16 cellular contexts compared by ENCODE assay signal in the genomic region with DNA sequence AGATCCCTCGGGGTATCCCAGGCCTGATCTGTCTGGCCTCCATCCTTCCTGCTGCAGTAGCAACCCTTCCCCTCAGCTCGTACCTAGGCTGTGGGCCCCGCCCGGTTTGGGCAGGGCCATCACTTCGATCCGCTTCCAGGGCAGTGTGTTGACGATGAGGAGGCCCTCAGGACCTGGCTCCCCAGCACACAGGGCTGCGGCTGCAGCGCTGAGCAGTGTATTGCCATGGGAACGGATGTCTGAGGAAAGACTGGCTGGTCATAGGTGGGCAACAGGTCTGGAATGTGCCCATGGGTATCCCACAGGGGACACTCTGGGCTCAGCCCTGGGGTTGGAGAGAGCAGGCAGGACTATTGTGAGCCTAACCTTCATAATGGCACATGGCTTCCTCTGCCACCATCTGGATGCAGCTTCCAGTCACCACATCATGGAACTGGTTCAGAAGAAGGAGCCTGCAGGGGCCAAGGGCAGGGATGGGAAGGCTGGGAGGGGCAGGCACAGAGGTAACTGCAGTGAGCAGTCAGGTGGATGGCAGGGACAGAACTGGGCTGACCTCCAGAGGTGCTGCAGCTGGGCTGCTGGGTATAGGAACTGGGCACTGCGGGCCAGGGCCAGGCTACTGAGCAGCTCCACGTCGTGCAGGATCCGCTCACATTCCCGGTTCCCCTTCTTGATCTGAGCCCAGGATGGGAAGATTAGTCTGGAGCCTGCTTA. TPM values are rescaled to one million over a fixed set of nuclear protein-coding genes. Genes with fewer than 3 reads are reported as not detected.
DNase-seq lines count a peak whose midpoint lies in the region; ATAC-seq, FAIRE-seq and TF ChIP-seq lines count a peak whose summit lies in the region.
"Had no signal": no experiment of that assay in that cellular context is flagged by ENCODE, and none has a peak within 500 bp of the region (broad histone marks: within the 10 kb centered on the region; RNA-seq: fewer than 3 reads in every experiment).

No MANE protein-coding gene starts in this region.

- H3K4me1 Mint-ChIP-seq in activated T-cell treated with anti-CD3 and anti-CD28 coated beads, Interleukin-2, amount 50 U/mL, for 24 hours (ENCODE audit: low read depth) = no peaks in the 10 kb centered on the region
- no peaks in the 10 kb centered on the region for H3K4me1 Mint-ChIP-seq in immature natural killer cell
- H3K4me1 Mint-ChIP-seq: B cell had no signal

- H3K27me3 ChIP-seq in K562 (ENCODE audit: control insufficient read depth in 2 of 2, insufficient read depth in 2 of 2, low read length in 2 of 2) = no peaks in the 10 kb centered on the region; a peak in 1 of 5 replicates
- H3K27me3 ChIP-seq in colonic mucosa = no peaks in the 10 kb centered on the region
- H3K27me3 ChIP-seq in A673 (replicated peaks; ENCODE audit: insufficient read depth, low read depth, low read length, poor library complexity) = no peaks in the 10 kb centered on the region

- peak overlapping the region; percentile 26 for H3K27ac Mint-ChIP-seq in activated T-cell treated with anti-CD3 and anti-CD28 coated beads, Interleukin-2, amount 50 U/mL, for 24 hours
- H3K27ac Mint-ChIP-seq in immature natural killer cell = peak overlapping the region in 3 of 6 donors; percentile 54 to 80 (median 58)
- H3K27ac Mint-ChIP-seq: B cell; CD4-positive, alpha-beta T cell had no signal

- WGBS in K562 (ENCODE audit: insufficient coverage, low coverage, missing lambda C conversion rate) = 93% methylated on average over 15 of the region's 15 CpGs

- no peak for FAIRE-seq in K562 (lab: Jason Lieb, UNC)
- FAIRE-seq: GM12878 had no signal

- H3K36me3 ChIP-seq in K562 (ENCODE audit: control insufficient read depth, insufficient read depth, low read length) (peaks cover 80% of the 10 kb centered on the region; the same call in 2 of the 3 replicates), colonic mucosa (no peaks in the 10 kb centered on the region), A673 (ENCODE audit: insufficient read depth, low read length, poor library complexity, severe bottlenecking) (peaks cover 15% of the 10 kb centered on the region)

- H3K4me2 ChIP-seq in K562 (ENCODE audit: insufficient read depth, low read length) = no peak overlapping the region

- H3K9me3 Mint-ChIP-seq in activated T-cell treated with anti-CD3 and anti-CD28 coated beads, Interleukin-2, amount 50 U/mL, for 24 hours = no peaks in the 10 kb centered on the region
- H3K9me3 Mint-ChIP-seq in immature natural killer cell = no peaks in the 10 kb centered on the region
- H3K9me3 Mint-ChIP-seq: CD4-positive, alpha-beta T cell had no signal

- no peak for TF ChIP-seq POLR2A in K562 (conservative IDR thresholded peaks at IDR 0.05)

- H2AFZ ChIP-seq in K562 (ENCODE audit: low read depth, low read length) = no peak overlapping the region

- POLR2A ChIA-PET in K562 (lab: Yijun Ruan, JAX) (interaction anchor here (0.6 to 1.5 kb wide), 5 partner anchors 9 to 280 kb away, joined by 3 to 5 read pairs (median 4); a partner anchor contains a TSS), A673 (lab: Charles Lee; ENCODE audit: low non-redundant PET) (interaction anchor here (0.6 kb wide), 1 partner anchor 261 kb away, joined by 6 read pairs; no protein-coding TSS in a partner anchor)

- intact Hi-C loops in K562 (cut with micrococcal nuclease) = no loop called here
- intact Hi-C loops in colonic mucosa (cut with DNase I) = loop anchor here (10.0 kb wide), 1 partner anchor 285 kb away; a partner anchor contains a TSS
- intact Hi-C loops in A673 (cut with micrococcal nuclease; ENCODE audit: unreplicated experiment) = no loop called here

- no peaks in the 10 kb centered on the region for H3K79me2 ChIP-seq in K562 (ENCODE audit: control insufficient read depth, insufficient read depth, low read length)

- H3K27ac ChIP-seq in K562 (ENCODE audit: extremely low read depth, low read depth, low read length) (no peak overlapping the region), colonic mucosa (no peak overlapping the region), A673 (ENCODE audit: low read depth, low read length, poor library complexity, severe bottlenecking) (no peak overlapping the region)

- CTCF ChIA-PET in K562 (lab: Yijun Ruan, JAX; ENCODE audit: low intra/inter-chr PET ratio) = no interaction called here
- CTCF ChIA-PET in A673 (lab: Charles Lee) = no interaction called here

- no peak for ATAC-seq in K562
- ATAC-seq: GM12878 had no signal

- no peak overlapping the region for H3K4me3 Mint-ChIP-seq in activated T-cell treated with anti-CD3 and anti-CD28 coated beads, Interleukin-2, amount 50 U/mL, for 24 hours
- no peak overlapping the region for H3K4me3 Mint-ChIP-seq in immature natural killer cell
- H3K4me3 Mint-ChIP-seq: B cell; CD4-positive, alpha-beta T cell had no signal

- in situ Hi-C loops in K562 (cut with MboI) = no loop called here

- H3K9me3 ChIP-seq in K562 (replicated peaks; ENCODE audit: control insufficient read depth, insufficient read depth, low read depth, low read length) (no peaks in the 10 kb centered on the region), colonic mucosa (no peaks in the 10 kb centered on the region), A673 (ENCODE audit: low read depth, low read length, poor library complexity, severe bottlenecking) (no peaks in the 10 kb centered on the region)
- H3K9me3 ChIP-seq: HAP-1 had no signal

- TF ChIP-seq CTCF in K562 (IDR thresholded peaks at IDR 0.05 in 2 of 3, conservative IDR thresholded peaks at IDR 0.05 in 1 of 3; ENCODE audit: insufficient read depth in 2 of 3, low read depth in 1 of 3, low read length in 3 of 3) = no peak
- no peak for TF ChIP-seq CTCF in colonic mucosa (IDR thresholded peaks at IDR 0.05)
- TF ChIP-seq CTCF in A673 (conservative IDR thresholded peaks at IDR 0.05; ENCODE audit: low read depth, low read length) = no peak

- BruUV-seq in K562 (replicated peaks; lab: Mats Ljungman, UMichigan) (no TSS peak), A673 (replicated peaks; lab: Mats Ljungman, UMichigan) (no TSS peak)

- no peaks in the 10 kb centered on the region for H3K27me3 Mint-ChIP-seq in activated T-cell treated with anti-CD3 and anti-CD28 coated beads, Interleukin-2, amount 50 U/mL, for 24 hours
- H3K27me3 Mint-ChIP-seq in immature natural killer cell (ENCODE audit: low read depth in 3 of 3) = peaks cover 0 to 4% (median 2%) of the 10 kb centered on the region in 3 donors
- H3K27me3 Mint-ChIP-seq: B cell; CD4-positive, alpha-beta T cell had no signal

- DNase-seq in activated T-cell treated with anti-CD3 and anti-CD28 coated beads, Interleukin-2, amount 50 U/mL, for 24 hours = no peak
- no peak for DNase-seq in activated T-cell treated with anti-CD3 and anti-CD28 coated beads, Interleukin-2, amount 50 U/mL, for 1 hour
- DNase-seq in K562 (ENCODE audit: extremely low read depth in 1 of 4, low spot score in 3 of 4) = no peak
- peak; percentile 81 for DNase-seq in mesenteric fat pad (ENCODE audit: low spot score)
- DNase-seq in NCI-H446 treated with DMSO at 0.1 percent for 48 hours (lab: John Stamatoyannopoulos, UW) = no peak
- DNase-seq in colonic mucosa = no peak
- no peak for DNase-seq in immature natural killer cell
- DNase-seq in A673 (ENCODE audit: low spot score) = no peak
- DNase-seq: C1 segment of cervical spinal cord; CD4-positive, alpha-beta T cell; DMS79; GOT3; IMR-90 had no signal

- H3K9ac ChIP-seq in K562 (ENCODE audit: insufficient read depth in 1 of 2, low read depth in 2 of 2, low read length in 2 of 2) = peak overlapping the region in 1 of 2 experiments; percentile 35; a peak in 1 of 4 replicates
- H3K9ac ChIP-seq in colonic mucosa (ENCODE audit: low read depth in 2 of 2, low read length in 2 of 2) = no peak overlapping the region

- TF ChIP-seq EP300 in K562 (IDR thresholded peaks at IDR 0.05; ENCODE audit: low read length) = no peak

- H3K4me3 ChIP-seq in K562 (no peak overlapping the region), colonic mucosa (no peak overlapping the region), A673 (ENCODE audit: low read depth, low read length, poor library complexity, severe bottlenecking) (no peak overlapping the region)
- H3K4me3 ChIP-seq: GM12878, HAP-1 had no signal

- H3K4me1 ChIP-seq in K562 (replicated peaks in 1 of 2; ENCODE audit: control insufficient read depth in 2 of 2, insufficient read depth in 2 of 2, low read length in 2 of 2) (peaks cover 0 to 11% of the 10 kb centered on the region in 2 experiments; a peak in 1 of 5 replicates), colonic mucosa (no peaks in the 10 kb centered on the region), A673 (ENCODE audit: insufficient read depth, low read length, poor library complexity, severe bottlenecking) (no peaks in the 10 kb centered on the region)
- H3K4me1 ChIP-seq: HAP-1 had no signal

- H3K36me3 Mint-ChIP-seq in activated T-cell treated with anti-CD3 and anti-CD28 coated beads, Interleukin-2, amount 50 U/mL, for 24 hours (ENCODE audit: low read depth) = peaks cover 93% of the 10 kb centered on the region
- H3K36me3 Mint-ChIP-seq in immature natural killer cell = peaks cover 0 to 22% (median 2%) of the 10 kb centered on the region in 3 donors

- no peaks in the 10 kb centered on the region for H4K20me1 ChIP-seq in K562 (replicated peaks; ENCODE audit: control insufficient read depth, insufficient read depth, low read length)

- peaks cover 3% of the 10 kb centered on the region for H3K9me1 ChIP-seq in K562 (ENCODE audit: control insufficient read depth, insufficient read depth, low read length)

- TF ChIP-seq RAD21 in K562 (CRISPR knock-in tag; conservative IDR thresholded peaks at IDR 0.05 in 1 of 2, IDR thresholded peaks at IDR 0.05 in 1 of 2) = no peak

RNA-seq across cellular contexts. Expression of a gene that starts 8.7 kb away (rescaled TPM):
- 633 and 1,544 TPM in 2 replicates for total RNA-seq in K562 (2011; cell fraction: chromatin; rRNA removed; ENCODE audit: low replicate concordance)
- total RNA-seq in K562 (2011; cell fraction: nucleolus; rRNA removed) = 797 and 878 TPM in 2 replicates
- total RNA-seq in K562 (2011; cell fraction: nucleoplasm; rRNA removed) = 564 and 599 TPM in 2 replicates
- total RNA-seq in K562 (2014; rRNA removed) (57.9 and 67.5 TPM in 2 replicates), K562 (2014; rRNA removed; fragmentation: Illumina TruSeq; extraction: Trizol) (27.9 and 31.6 TPM in 2 replicates), K562 (2015; rRNA removed; fragmentation: Illumina TruSeq; extraction: Trizol) (40.2 and 42.5 TPM in 2 replicates), K562 (2021) (113 and 120 TPM in 2 replicates), mesenteric fat pad (208 TPM), colonic mucosa (100 to 1,000 TPM; 115 to 176 TPM), A673 (2021) (169 and 205 TPM in 2 replicates)
- polyA plus RNA-seq in K562 (2011; rRNA removed) (39.9 and 91.5 TPM in 2 replicates), K562 (2014; fragmentation: Illumina TruSeq; extraction: Trizol) (38.4 and 56.1 TPM in 2 replicates), K562 (2014; fragmentation: Nextera tagmentation; extraction: Ambion mirVana) (1 to 10 TPM; 2.0 TPM), K562 (2014; rRNA removed) (101 and 141 TPM in 2 replicates), immature natural killer cell (10 to 100 TPM; 25.6 to 50.8 (median 30.1) TPM)
- 30.2 and 49.4 TPM in 2 replicates for polyA plus RNA-seq in K562 (2011; cell fraction: cytosol; rRNA removed)
- polyA plus RNA-seq in K562 (2011; cell fraction: nucleus; rRNA removed) = 857 and 879 TPM in 2 replicates
- 81.4 and 162 TPM in 2 replicates for polyA plus RNA-seq in K562 (2012)
- 29.4 and 33.9 TPM in 2 replicates for polyA minus RNA-seq in K562 (2011; rRNA and poly(A)+ RNA removed)
- polyA minus RNA-seq in K562 (2011; cell fraction: cytosol; rRNA and poly(A)+ RNA removed) = 23.8 and 30.6 TPM in 2 replicates
- 176 and 218 TPM in 2 replicates for polyA minus RNA-seq in K562 (2011; cell fraction: nucleus; rRNA and poly(A)+ RNA removed)

RNA-seq across cellular contexts. Expression of a gene that starts 12.9 kb away (rescaled TPM):
- 11.2 and 20.7 TPM in 2 replicates for total RNA-seq in K562 (2011; cell fraction: chromatin; rRNA removed; ENCODE audit: low replicate concordance)
- total RNA-seq in K562 (2011; cell fraction: nucleolus; rRNA removed) = 8.3 and 11.8 TPM in 2 replicates
- total RNA-seq in K562 (2011; cell fraction: nucleoplasm; rRNA removed) = 11.4 and 13.4 TPM in 2 replicates
- total RNA-seq in K562 (2014; rRNA removed) = 2.5 and 3.2 TPM in 2 replicates
- 0.80 and 1.4 TPM in 2 replicates for total RNA-seq in K562 (2014; rRNA removed; fragmentation: Illumina TruSeq; extraction: Trizol)
- 1.6 and 2.4 TPM in 2 replicates for total RNA-seq in K562 (2015; rRNA removed; fragmentation: Illumina TruSeq; extraction: Trizol)
- total RNA-seq in K562 (2021) = 3.7 and 4.9 TPM in 2 replicates
- 4.3 and 6.1 TPM in 2 replicates for polyA plus RNA-seq in K562 (2011; rRNA removed)
- polyA plus RNA-seq in K562 (2011; cell fraction: cytosol; rRNA removed) = 3.5 and 5.2 TPM in 2 replicates
- polyA plus RNA-seq in K562 (2011; cell fraction: nucleus; rRNA removed) = 46.3 and 51.2 TPM in 2 replicates
- 5.2 and 14.4 TPM in 2 replicates for polyA plus RNA-seq in K562 (2012)
- 1.7 and 3.1 TPM in 2 replicates for polyA plus RNA-seq in K562 (2014; fragmentation: Illumina TruSeq; extraction: Trizol)
- polyA plus RNA-seq in K562 (2014; fragmentation: Nextera tagmentation; extraction: Ambion mirVana) = under 1 TPM; 0.14 to 0.28 TPM
- polyA plus RNA-seq in K562 (2014; rRNA removed) = 4.0 and 7.1 TPM in 2 replicates
- 0.32 and 1.8 TPM in 2 replicates for polyA minus RNA-seq in K562 (2011; rRNA and poly(A)+ RNA removed)
- polyA minus RNA-seq in K562 (2011; cell fraction: cytosol; rRNA and poly(A)+ RNA removed) = 1.5 TPM in 1 of 2 replicates, not detected in the other
- 7.0 and 9.9 TPM in 2 replicates for polyA minus RNA-seq in K562 (2011; cell fraction: nucleus; rRNA and poly(A)+ RNA removed)
- total RNA-seq in mesenteric fat pad = 17.9 TPM
- total RNA-seq in colonic mucosa = 10 to 100 TPM; 34.1 to 39.6 TPM
- polyA plus RNA-seq in immature natural killer cell = 10 to 100 TPM; 20.7 to 23.8 (median 22.4) TPM
- total RNA-seq in A673 (2021) = 3.8 and 11.1 TPM in 2 replicates

RNA-seq across cellular contexts. Expression of a gene that starts 23.8 kb away (rescaled TPM):
- 37.7 and 74.6 TPM in 2 replicates for total RNA-seq in K562 (2011; cell fraction: chromatin; rRNA removed; ENCODE audit: low replicate concordance)
- 69.5 and 77.8 TPM in 2 replicates for total RNA-seq in K562 (2011; cell fraction: nucleolus; rRNA removed)
- total RNA-seq in K562 (2011; cell fraction: nucleoplasm; rRNA removed) = 44.1 and 45.0 TPM in 2 replicates
- 137 and 140 TPM in 2 replicates for total RNA-seq in K562 (2014; rRNA removed)
- 35.6 and 50.0 TPM in 2 replicates for total RNA-seq in K562 (2014; rRNA removed; fragmentation: Illumina TruSeq; extraction: Trizol)
- 63.2 and 63.9 TPM in 2 replicates for total RNA-seq in K562 (2015; rRNA removed; fragmentation: Illumina TruSeq; extraction: Trizol)
- 104 and 112 TPM in 2 replicates for total RNA-seq in K562 (2021)
- 77.1 and 77.6 TPM in 2 replicates for polyA plus RNA-seq in K562 (2011; rRNA removed)
- 125 and 225 TPM in 2 replicates for polyA plus RNA-seq in K562 (2011; cell fraction: cytosol; rRNA removed)
- 190 and 266 TPM in 2 replicates for polyA plus RNA-seq in K562 (2011; cell fraction: nucleus; rRNA removed)
- polyA plus RNA-seq in K562 (2012) = 85.8 and 110 TPM in 2 replicates
- 43.9 and 64.1 TPM in 2 replicates for polyA plus RNA-seq in K562 (2014; fragmentation: Illumina TruSeq; extraction: Trizol)
- 10 to 100 TPM; 20.4 to 39.2 TPM for polyA plus RNA-seq in K562 (2014; fragmentation: Nextera tagmentation; extraction: Ambion mirVana)
- 124 and 138 TPM in 2 replicates for polyA plus RNA-seq in K562 (2014; rRNA removed)
- polyA minus RNA-seq in K562 (2011; rRNA and poly(A)+ RNA removed) = 19.7 and 25.0 TPM in 2 replicates
- polyA minus RNA-seq in K562 (2011; cell fraction: cytosol; rRNA and poly(A)+ RNA removed) = 25.5 and 34.4 TPM in 2 replicates
- polyA minus RNA-seq in K562 (2011; cell fraction: nucleus; rRNA and poly(A)+ RNA removed) = 14.5 and 15.6 TPM in 2 replicates
- 41.5 TPM for total RNA-seq in mesenteric fat pad
- 100 to 1,000 TPM in 1 of 2 donors, 10 to 100 TPM in 1; 69.8 to 127 TPM for total RNA-seq in colonic mucosa
- polyA plus RNA-seq in immature natural killer cell = 100 to 1,000 TPM in 1 of 3 donors, 10 to 100 TPM in 2; 83.4 to 103 (median 94.4) TPM
- 109 and 126 TPM in 2 replicates for total RNA-seq in A673 (2021)
